12 cellular contexts compared by ENCODE assay signal in genomic region chr7:128740996-128741395, GRCh38. TPM values are rescaled to one million over a fixed set of nuclear protein-coding genes. Genes with fewer than 3 reads are reported as not detected.
DNase-seq lines count a peak whose midpoint lies in the region; ATAC-seq and TF ChIP-seq lines count a peak whose summit lies in the region.
"Had no signal": no experiment of that assay in that cellular context is flagged by ENCODE, and none has a peak within 500 bp of the region (broad histone marks: within the 10 kb centered on the region; RNA-seq: fewer than 3 reads in every experiment).

No MANE protein-coding gene starts in this region.

- H3K27ac Mint-ChIP-seq in chondrocyte (ENCODE audit: unreplicated experiment) = peak overlapping the region; percentile 99

- no peak for TF ChIP-seq EP300 in Ishikawa (IDR thresholded peaks at IDR 0.05; ENCODE audit: borderline replicate concordance)

- H3K4me3 Mint-ChIP-seq in chondrocyte (ENCODE audit: unreplicated experiment) = peak overlapping the region; percentile 90

- H3K9me3 ChIP-seq in muscle layer of duodenum (ENCODE audit: control insufficient read depth in 1 of 2, low read length in 2 of 2) = no peaks in the 10 kb centered on the region

- peaks cover 11 to 26% of the 10 kb centered on the region in 2 donors for H3K4me1 ChIP-seq in muscle layer of duodenum (ENCODE audit: control insufficient read depth in 1 of 2, insufficient read depth in 2 of 2, low read length in 2 of 2)

- ATAC-seq in HG03460 (IDR thresholded peaks at IDR 0.05; ENCODE audit: unreplicated experiment) = no peak

- peak overlapping the region; percentile 93 for H3K27ac ChIP-seq in muscle layer of duodenum (ENCODE audit: low read length)

- TF ChIP-seq RAD21 in Ishikawa (IDR thresholded peaks at IDR 0.05; ENCODE audit: low read depth) = no peak

- H3K4me1 Mint-ChIP-seq in chondrocyte (ENCODE audit: low read depth) = peaks cover 64% of the 10 kb centered on the region

- peaks cover 0 to 22% of the 10 kb centered on the region in 2 donors for H3K36me3 ChIP-seq in muscle layer of duodenum (ENCODE audit: control insufficient read depth in 1 of 2, insufficient read depth in 2 of 2, low read length in 2 of 2)
- H3K36me3 ChIP-seq: cardiac muscle cell had no signal

- no peaks in the 10 kb centered on the region for H3K27me3 Mint-ChIP-seq in chondrocyte (ENCODE audit: low read depth)

- H3K9me3 Mint-ChIP-seq in chondrocyte (ENCODE audit: low read depth) = no peaks in the 10 kb centered on the region

- H3K4me3 ChIP-seq in AG10803 (ENCODE audit: low read length) (peak overlapping the region; percentile 98), muscle layer of duodenum (ENCODE audit: low read depth in 1 of 2, low read length in 2 of 2) (peak overlapping the region; percentile 69 to 97)

- TF ChIP-seq CTCF in AG10803 (conservative IDR thresholded peaks at IDR 0.05; ENCODE audit: low read length) (no peak), chondrocyte (IDR thresholded peaks at IDR 0.05) (no peak)

- DNase-seq in AG10803 (ENCODE audit: low read depth) (peak; percentile 43), chondrocyte (ENCODE audit: low spot score) (no peak), SKM-1 (lab: John Stamatoyannopoulos, UW; ENCODE audit: unreplicated experiment) (no peak), NOMO-1 (lab: John Stamatoyannopoulos, UW; ENCODE audit: unreplicated experiment in 2 of 2) (no peak), HuH-7 (ENCODE audit: low spot score) (no peak)
- DNase-seq: nucleus accumbens had no signal

- H3K36me3 Mint-ChIP-seq in chondrocyte (ENCODE audit: low read depth) = peaks cover 2% of the 10 kb centered on the region

- H3K27me3 ChIP-seq in muscle layer of duodenum (ENCODE audit: low read depth, low read length) = no peaks in the 10 kb centered on the region
- H3K27me3 ChIP-seq: cardiac muscle cell had no signal

TF ChIP-seq in Ishikawa, 13 proteins besides CTCF, POLR2A, EP300 and RAD21:
- TF ChIP-seq NFIC (IDR thresholded peaks at IDR 0.05) (peak; percentile 55; the same call in 1 of the 2 replicates), TAF1 (IDR thresholded peaks at IDR 0.05; ENCODE audit: low read depth) (no peak)
TF ChIP-seq in Ishikawa: peak in this region for 1.

RNA-seq across cellular contexts. Expression of gene CALU, which starts 1.8 kb away (rescaled TPM):
- total RNA-seq in chondrocyte = 731 to 820 TPM (median 734 TPM) in 3 replicates

RNA-seq across cellular contexts. Expression of gene OPN1SW, which starts 34.6 kb away (rescaled TPM):
- not detected in 3 replicates for total RNA-seq in chondrocyte
- total RNA-seq: cardiac muscle cell, H4, urinary bladder had no signal

RNA-seq across cellular contexts. Expression of gene CCDC136, which starts 50.8 kb away (rescaled TPM):
- 7.6 to 8.8 TPM (median 8.5 TPM) in 3 replicates for total RNA-seq in chondrocyte
